ENCODE assay signal across 16 cellular contexts in the genomic region with DNA sequence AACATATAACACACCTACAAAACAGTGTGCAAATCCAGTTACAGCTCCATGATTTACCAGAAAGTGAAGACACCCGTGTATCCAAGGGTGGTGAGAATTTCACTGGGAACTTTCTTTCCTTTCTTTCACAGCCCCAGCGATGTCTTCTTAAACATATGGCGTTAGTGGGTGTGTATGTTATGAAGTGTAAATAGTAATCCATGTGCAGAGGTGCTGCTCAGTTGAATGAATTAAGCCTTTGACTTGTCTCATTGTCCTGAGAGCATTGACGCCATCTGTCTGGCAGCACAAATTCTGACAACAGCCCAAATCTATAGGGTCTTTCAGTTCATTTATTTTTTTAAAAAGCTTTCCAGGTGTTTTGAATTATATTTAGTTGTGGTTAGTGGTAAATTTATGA.
"Had no signal": no experiment of that assay in that cellular context is flagged by ENCODE, and none has a peak within 500 bp of the region (broad histone marks: within the 10 kb centered on the region; RNA-seq: fewer than 3 reads in every experiment).

No MANE protein-coding gene starts in this region.

- FAIRE-seq: keratinocyte, urothelium cell line had no signal

- H3K27ac Mint-ChIP-seq: dendritic cell treated with granulocyte-macrophage colony-stimulating factor and Interleukin-4, amounts not matched to agents 40 ng/mL and 50 ng/mL, for 4 days; effector memory CD8-positive, alpha-beta T cell; immature natural killer cell; naive thymus-derived CD4-positive, alpha-beta T cell; stimulated activated effector memory CD8-positive, alpha-beta T cell treated with anti-CD3 and anti-CD28 coated beads, Interleukin-12 subunit alpha, Interleukin-12 subunit beta, amount 100 ng/mL, for 72 hours; type B pancreatic cell had no signal

- ATAC-seq: effector memory CD8-positive, alpha-beta T cell; naive thymus-derived CD4-positive, alpha-beta T cell; psoas muscle; right lobe of liver; stimulated activated effector memory CD8-positive, alpha-beta T cell treated with anti-CD3 and anti-CD28 coated beads, Interleukin-12 subunit alpha, Interleukin-12 subunit beta, amount 100 ng/mL, for 72 hours; stimulated activated naive CD8-positive, alpha-beta T cell treated with anti-CD3 and anti-CD28 coated beads, Interleukin-15, Interleukin-2, amounts not matched to agents 100 U/mL and 50 U/mL, for 24 hours had no signal

- H3K4me1 Mint-ChIP-seq: immature natural killer cell; naive thymus-derived CD4-positive, alpha-beta T cell; stimulated activated effector memory CD8-positive, alpha-beta T cell treated with anti-CD3 and anti-CD28 coated beads, Interleukin-12 subunit alpha, Interleukin-12 subunit beta, amount 100 ng/mL, for 72 hours had no signal

- H3K9me3 Mint-ChIP-seq: dendritic cell treated with granulocyte-macrophage colony-stimulating factor and Interleukin-4, amounts not matched to agents 40 ng/mL and 50 ng/mL, for 4 days; effector memory CD8-positive, alpha-beta T cell; naive thymus-derived CD4-positive, alpha-beta T cell; stimulated activated effector memory CD8-positive, alpha-beta T cell treated with anti-CD3 and anti-CD28 coated beads, Interleukin-12 subunit alpha, Interleukin-12 subunit beta, amount 100 ng/mL, for 72 hours; type B pancreatic cell had no signal

- H3K27me3 Mint-ChIP-seq: dendritic cell treated with granulocyte-macrophage colony-stimulating factor and Interleukin-4, amounts not matched to agents 40 ng/mL and 50 ng/mL, for 4 days; effector memory CD8-positive, alpha-beta T cell; naive thymus-derived CD4-positive, alpha-beta T cell; type B pancreatic cell had no signal

- H3K4me3 Mint-ChIP-seq: dendritic cell treated with granulocyte-macrophage colony-stimulating factor and Interleukin-4, amounts not matched to agents 40 ng/mL and 50 ng/mL, for 4 days; effector memory CD8-positive, alpha-beta T cell; immature natural killer cell; naive thymus-derived CD4-positive, alpha-beta T cell; stimulated activated effector memory CD8-positive, alpha-beta T cell treated with anti-CD3 and anti-CD28 coated beads, Interleukin-12 subunit alpha, Interleukin-12 subunit beta, amount 100 ng/mL, for 72 hours; type B pancreatic cell had no signal

- H3K36me3 Mint-ChIP-seq: immature natural killer cell; naive thymus-derived CD4-positive, alpha-beta T cell; stimulated activated effector memory CD8-positive, alpha-beta T cell treated with anti-CD3 and anti-CD28 coated beads, Interleukin-12 subunit alpha, Interleukin-12 subunit beta, amount 100 ng/mL, for 72 hours; type B pancreatic cell had no signal

- DNase-seq: effector memory CD8-positive, alpha-beta T cell; immature natural killer cell; mesendoderm; naive thymus-derived CD4-positive, alpha-beta T cell; psoas muscle; retina; right lobe of liver; stimulated activated CD4-positive, alpha-beta T cell treated with anti-CD3 and anti-CD28 coated beads, Interleukin-4, amount 100 ng/mL, for 1 hour; stimulated activated CD8-positive, alpha-beta memory T cell treated with anti-CD3 and anti-CD28 coated beads, Interleukin-4, amount 100 ng/mL, for 48 hours; stimulated activated naive CD8-positive, alpha-beta T cell treated with anti-CD3 and anti-CD28 coated beads, Interleukin-15, Interleukin-2, amounts not matched to agents 100 U/mL and 50 U/mL, for 24 hours; thyroid gland had no signal
